Comparison of ENCODE assay signal across 23 cellular contexts in the genomic region with DNA sequence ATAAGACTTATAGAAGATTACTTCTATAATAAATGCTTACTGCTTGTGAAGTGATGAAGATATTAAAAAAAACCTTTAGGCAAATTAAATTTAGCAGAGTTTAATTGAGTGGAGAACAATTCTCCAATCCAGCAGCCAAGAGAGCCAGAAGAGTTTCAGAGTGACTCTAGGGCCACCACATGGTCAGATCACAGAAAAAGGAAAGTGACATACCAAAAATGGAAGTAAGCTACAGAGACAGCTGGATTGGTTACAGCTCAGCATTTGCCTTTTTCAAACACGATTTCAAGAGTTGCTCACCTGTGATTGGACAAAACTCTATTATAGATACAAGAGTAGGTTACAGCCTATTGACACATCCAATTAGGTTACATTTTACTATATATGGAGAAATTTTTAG.
A peak's percentile ranks its signal among the peaks of the same experiment; 100 is the strongest.
DNase-seq lines count a peak whose midpoint lies in the region; ATAC-seq and TF ChIP-seq lines count a peak whose summit lies in the region.
"Had no signal": no experiment of that assay in that cellular context is flagged by ENCODE, and none has a peak within 500 bp of the region (broad histone marks: within the 10 kb centered on the region; RNA-seq: fewer than 3 reads in every experiment).

No MANE protein-coding gene starts in this region.

- H3K9me3 Mint-ChIP-seq in chondrocyte (ENCODE audit: low read depth): no peaks in the 10 kb centered on the region
- no peaks in the 10 kb centered on the region for H3K9me3 Mint-ChIP-seq in mesothelial cell of epicardium
- H3K9me3 Mint-ChIP-seq: activated T-helper 1 cell treated with anti-CD3 and anti-CD28 coated beads, Interleukin-12 subunit alpha, Interleukin-12 subunit beta, Interleukin-2, Interleukin-4 antibody, amounts not matched to agents 30 ng/mL and 10 ng/mL and 1 ng/mL, durations not matched to agents 14 hours and 24 hours and 36 hours; memory B cell; nephron progenitor cell had no signal

- 33 to 63% methylated on average over 1 of the region's 1 CpG for WGBS in sigmoid colon, 2 donors

- DNase-seq in NB4 (ENCODE audit: low read depth): peak; percentile 16
- DNase-seq in chondrocyte (ENCODE audit: low spot score): no peak
- no peak for DNase-seq in mesothelial cell of epicardium (ENCODE audit: low spot score in 2 of 2, unreplicated experiment in 2 of 2)
- DNase-seq in sigmoid colon: no peak
- no peak for DNase-seq in DMS114 treated with DMSO at 0.1 percent for 48 hours (lab: John Stamatoyannopoulos, UW; ENCODE audit: unreplicated experiment)
- DNase-seq: activated CD8-positive, alpha-beta T cell treated with anti-CD3 and anti-CD28 coated beads, Interleukin-2, amount 10 ng/mL, durations not matched to agents 7 days and 5 days; DMS153; esophagus squamous epithelium; GOT3; head of caudate nucleus; islet precursor cell; NCI-H2227 treated with DMSO at 0.1 percent for 48 hours; nephron progenitor cell; stimulated activated naive CD4-positive, alpha-beta T cell treated with Interleukin-2 at 50 U/mL for 16 hours; trophoblast cell had no signal

- H3K4me3 ChIP-seq in NB4 (ENCODE audit: low read depth, low read length): no peak overlapping the region
- no peak overlapping the region for H3K4me3 ChIP-seq in sigmoid colon
- H3K4me3 ChIP-seq: BLaER1, esophagus squamous epithelium, SK-N-MC had no signal

- intact Hi-C loops in sigmoid colon (cut with DNase I): no loop called here

- no peak for TF ChIP-seq EP300 in sigmoid colon (IDR thresholded peaks at IDR 0.05)

- H3K4me3 Mint-ChIP-seq in chondrocyte (ENCODE audit: unreplicated experiment) (no peak overlapping the region), mesothelial cell of epicardium (no peak overlapping the region)
- H3K4me3 Mint-ChIP-seq: activated CD8-positive, alpha-beta T cell treated with anti-CD3 and anti-CD28 coated beads, Interleukin-2, amount 10 ng/mL, durations not matched to agents 7 days and 5 days; activated T-helper 1 cell treated with anti-CD3 and anti-CD28 coated beads, Interleukin-12 subunit alpha, Interleukin-12 subunit beta, Interleukin-2, Interleukin-4 antibody, amounts not matched to agents 30 ng/mL and 10 ng/mL and 1 ng/mL, durations not matched to agents 14 hours and 24 hours and 36 hours; IgD-negative memory B cell; memory B cell; nephron progenitor cell had no signal

- H3K27ac Mint-ChIP-seq in chondrocyte (ENCODE audit: unreplicated experiment) (no peak overlapping the region), mesothelial cell of epicardium (no peak overlapping the region)
- H3K27ac Mint-ChIP-seq: activated CD8-positive, alpha-beta T cell treated with anti-CD3 and anti-CD28 coated beads, Interleukin-2, amount 10 ng/mL, durations not matched to agents 7 days and 5 days; activated T-helper 1 cell treated with anti-CD3 and anti-CD28 coated beads, Interleukin-12 subunit alpha, Interleukin-12 subunit beta, Interleukin-2, Interleukin-4 antibody, amounts not matched to agents 30 ng/mL and 10 ng/mL and 1 ng/mL, durations not matched to agents 14 hours and 24 hours and 36 hours; IgD-negative memory B cell; memory B cell; nephron progenitor cell had no signal

- H3K36me3 ChIP-seq in sigmoid colon: no peaks in the 10 kb centered on the region
- H3K36me3 ChIP-seq: BLaER1, esophagus squamous epithelium had no signal

- H3K27ac ChIP-seq in sigmoid colon: no peak overlapping the region
- H3K27ac ChIP-seq: BLaER1, esophagus squamous epithelium, SK-N-MC had no signal

- no peak for TF ChIP-seq CTCF in NB4 (IDR thresholded peaks at IDR 0.05; ENCODE audit: low read depth, low read length)
- TF ChIP-seq CTCF in chondrocyte (IDR thresholded peaks at IDR 0.05): peak; percentile 37
- TF ChIP-seq CTCF in mesothelial cell of epicardium (IDR thresholded peaks at IDR 0.05; ENCODE audit: unreplicated experiment): no peak
- TF ChIP-seq CTCF in sigmoid colon (IDR thresholded peaks at IDR 0.05): no peak

- no peaks in the 10 kb centered on the region for H3K9me3 ChIP-seq in sigmoid colon
- H3K9me3 ChIP-seq: BLaER1, esophagus squamous epithelium had no signal

- no peaks in the 10 kb centered on the region for H3K4me1 Mint-ChIP-seq in chondrocyte (ENCODE audit: low read depth)
- no peaks in the 10 kb centered on the region for H3K4me1 Mint-ChIP-seq in mesothelial cell of epicardium
- H3K4me1 Mint-ChIP-seq: memory B cell, nephron progenitor cell had no signal

- no peaks in the 10 kb centered on the region for H3K36me3 Mint-ChIP-seq in chondrocyte (ENCODE audit: low read depth)
- no peaks in the 10 kb centered on the region for H3K36me3 Mint-ChIP-seq in mesothelial cell of epicardium
- H3K36me3 Mint-ChIP-seq: IgD-negative memory B cell, memory B cell had no signal

- TF ChIP-seq POLR2A in NB4 (IDR thresholded peaks at IDR 0.05; ENCODE audit: extremely low read depth, insufficient read length) (no peak), sigmoid colon (IDR thresholded peaks at IDR 0.05) (no peak)

- no peaks in the 10 kb centered on the region for H3K27me3 Mint-ChIP-seq in chondrocyte (ENCODE audit: low read depth)
- H3K27me3 Mint-ChIP-seq in mesothelial cell of epicardium (ENCODE audit: low read depth): no peaks in the 10 kb centered on the region
- H3K27me3 Mint-ChIP-seq: IgD-negative memory B cell, memory B cell had no signal

- H3K4me1 ChIP-seq in sigmoid colon: no peaks in the 10 kb centered on the region
- H3K4me1 ChIP-seq: BLaER1, esophagus squamous epithelium had no signal

- ATAC-seq in GM18858 (IDR thresholded peaks at IDR 0.05; ENCODE audit: unreplicated experiment): peak; percentile 65
- peak; percentile 65 for ATAC-seq in HG02610 (IDR thresholded peaks at IDR 0.05; ENCODE audit: unreplicated experiment)
- ATAC-seq in GM21529 (IDR thresholded peaks at IDR 0.05; ENCODE audit: unreplicated experiment): no peak
- ATAC-seq: activated CD8-positive, alpha-beta T cell treated with anti-CD3 and anti-CD28 coated beads, Interleukin-2, amount 10 ng/mL, durations not matched to agents 7 days and 5 days had no signal

- H3K27me3 ChIP-seq in sigmoid colon: no peaks in the 10 kb centered on the region
- H3K27me3 ChIP-seq: BLaER1, esophagus squamous epithelium had no signal
